21 cellular contexts compared by ENCODE assay signal in the genomic region with DNA sequence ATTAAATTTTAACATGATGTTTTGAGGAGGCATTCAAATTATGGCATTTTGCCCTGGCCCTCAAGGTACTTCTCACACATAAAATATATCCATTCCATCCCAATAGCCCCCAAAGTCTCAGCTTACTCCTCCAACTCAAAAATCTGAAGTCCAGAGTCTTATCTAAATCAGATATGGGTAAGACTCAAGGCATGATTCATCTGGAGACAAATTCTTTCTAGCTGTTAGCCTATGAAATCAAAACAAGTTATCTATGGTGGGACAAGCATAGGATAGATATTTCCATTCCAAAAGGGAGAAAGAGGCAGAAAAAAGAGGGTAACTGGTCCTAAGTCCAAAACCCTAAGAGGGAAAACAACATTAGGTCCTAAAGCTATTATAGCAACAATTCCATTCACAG.
"Had no signal": no experiment of that assay in that cellular context is flagged by ENCODE, and none has a peak within 500 bp of the region (broad histone marks: within the 10 kb centered on the region; RNA-seq: fewer than 3 reads in every experiment).

No MANE protein-coding gene starts in this region.

- H3K4me3 ChIP-seq: dorsolateral prefrontal cortex, lung, neural progenitor cell, right lobe of liver, suprapubic skin had no signal

- H3K4me3 Mint-ChIP-seq: memory B cell; naive thymus-derived CD4-positive, alpha-beta T cell; nephron; neural progenitor cell; stimulated activated naive CD8-positive, alpha-beta T cell treated with anti-CD3 and anti-CD28 coated beads, Interleukin-15, amount 100 ng/mL, for 72 hours had no signal

- DNase-seq: cerebellar nuclear complex; dorsolateral prefrontal cortex; effector CD4-positive, alpha-beta T cell; hypothalamus; kidney; midbrain; naive thymus-derived CD4-positive, alpha-beta T cell; right lobe of liver; small intestine; stimulated activated CD4-positive, alpha-beta T cell treated with anti-CD3 and anti-CD28 coated beads, Interleukin-15, amount 100 ng/mL, for 24 hours; stimulated activated CD4-positive, alpha-beta T cell treated with anti-CD3 and anti-CD28 coated beads, Interleukin-2, amount 100 ng/mL, for 48 hours; stimulated activated naive CD4-positive, alpha-beta T cell; stimulated activated naive CD8-positive, alpha-beta T cell treated with anti-CD3 and anti-CD28 coated beads, Interleukin-15, amount 100 ng/mL, for 72 hours had no signal

- H3K27me3 Mint-ChIP-seq: memory B cell; naive thymus-derived CD4-positive, alpha-beta T cell; progenitor cell of endocrine pancreas; stimulated activated naive CD8-positive, alpha-beta T cell treated with anti-CD3 and anti-CD28 coated beads, Interleukin-15, amount 100 ng/mL, for 72 hours had no signal

- H3K27me3 ChIP-seq: dorsolateral prefrontal cortex, neural progenitor cell, right lobe of liver, suprapubic skin had no signal

- H3K4me1 Mint-ChIP-seq: memory B cell; naive thymus-derived CD4-positive, alpha-beta T cell; nephron; stimulated activated naive CD8-positive, alpha-beta T cell treated with anti-CD3 and anti-CD28 coated beads, Interleukin-15, amount 100 ng/mL, for 72 hours had no signal

- H3K27ac Mint-ChIP-seq: memory B cell; naive thymus-derived CD4-positive, alpha-beta T cell; nephron; neural progenitor cell; progenitor cell of endocrine pancreas; stimulated activated naive CD8-positive, alpha-beta T cell treated with anti-CD3 and anti-CD28 coated beads, Interleukin-15, amount 100 ng/mL, for 72 hours had no signal

- H3K36me3 ChIP-seq: neural progenitor cell, right lobe of liver, suprapubic skin had no signal

- H3K4me1 ChIP-seq: parathyroid adenoma, right lobe of liver had no signal

- H3K27ac ChIP-seq: dorsolateral prefrontal cortex, epithelial cell of prostate, neural progenitor cell, parathyroid adenoma, right lobe of liver, suprapubic skin had no signal

- H3K36me3 Mint-ChIP-seq: memory B cell, neural progenitor cell had no signal

- H3K9me3 ChIP-seq: right lobe of liver, suprapubic skin had no signal
